Comparison of ENCODE assay signal across 1 cellular context in the genomic region with DNA sequence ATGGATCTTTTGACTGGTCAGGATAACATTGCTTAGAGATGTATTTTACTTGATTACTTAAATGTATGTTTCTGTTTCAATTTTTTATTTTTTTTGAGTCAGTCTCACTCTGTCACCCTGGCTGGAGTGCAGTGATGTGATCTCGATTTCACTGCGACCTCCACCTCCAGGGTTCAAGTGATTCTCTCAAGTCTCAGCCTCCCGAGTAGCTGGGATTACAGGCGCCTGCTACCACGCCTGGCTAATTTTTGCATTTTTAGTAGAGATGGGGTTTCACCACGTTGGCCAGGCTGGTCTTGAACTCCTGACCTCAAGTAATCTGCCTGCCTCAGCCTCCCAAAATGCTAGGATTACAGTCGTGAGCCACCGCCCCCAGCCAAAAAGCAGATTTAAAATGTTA.
TF ChIP-seq lines count a peak whose summit lies in the region.
"Not testable (repeated sequence)": the region's sequence is repeated elsewhere in the genome, so short reads cannot be mapped to it uniquely, and the experiment has no call there.

No MANE protein-coding gene starts in this region.

TF ChIP-seq in K562, 482 proteins besides CTCF, POLR2A, EP300 and RAD21:
- TF ChIP-seq TAL1 (IDR thresholded peaks at IDR 0.05) (peak; percentile 28), ARID1B (IDR thresholded peaks at IDR 0.05) (peak; percentile 17; the same call in 1 of the 2 replicates), SMARCA5 (IDR thresholded peaks at IDR 0.05) (0 out of 2 replicates have a peak, but pooled peaks have one; percentile 18), CREB1 (CRISPR knock-in tag; IDR thresholded peaks at IDR 0.05) (0 out of 2 replicates have a peak, but pooled peaks have one; percentile 26), CBFA2T3 (IDR thresholded peaks at IDR 0.05) (peak; percentile 64), TEAD4 (IDR thresholded peaks at IDR 0.05; ENCODE audit: low read length) (0 out of 2 replicates have a peak, but pooled peaks have one; percentile 19), MYBL2 (IDR thresholded peaks at IDR 0.05; ENCODE audit: low read depth) (0 out of 2 replicates have a peak, but pooled peaks have one; percentile 13), KDM1A (IDR thresholded peaks at IDR 0.05) (peak; percentile 72 to 77), TCF3 (CRISPR knock-in tag; IDR thresholded peaks at IDR 0.05) (peak; percentile 24; the same call in 1 of the 2 replicates), NR2C1 (IDR thresholded peaks at IDR 0.05) (peak; percentile 18; the same call in 1 of the 2 replicates)
- TF ChIP-seq CREB1 (IDR thresholded peaks at IDR 0.05); TEAD4 (CRISPR knock-in tag; IDR thresholded peaks at IDR 0.05; ENCODE audit: borderline replicate concordance); MYBL2 (CRISPR knock-in tag; IDR thresholded peaks at IDR 0.05; ENCODE audit: borderline replicate concordance); NR2C1 (tag; IDR thresholded peaks at IDR 0.05): not testable (repeated sequence)
TF ChIP-seq in K562: peak in this region for 10; not testable (repeated sequence) for 472.
